10 cellular contexts compared by ENCODE assay signal in the genomic region with DNA sequence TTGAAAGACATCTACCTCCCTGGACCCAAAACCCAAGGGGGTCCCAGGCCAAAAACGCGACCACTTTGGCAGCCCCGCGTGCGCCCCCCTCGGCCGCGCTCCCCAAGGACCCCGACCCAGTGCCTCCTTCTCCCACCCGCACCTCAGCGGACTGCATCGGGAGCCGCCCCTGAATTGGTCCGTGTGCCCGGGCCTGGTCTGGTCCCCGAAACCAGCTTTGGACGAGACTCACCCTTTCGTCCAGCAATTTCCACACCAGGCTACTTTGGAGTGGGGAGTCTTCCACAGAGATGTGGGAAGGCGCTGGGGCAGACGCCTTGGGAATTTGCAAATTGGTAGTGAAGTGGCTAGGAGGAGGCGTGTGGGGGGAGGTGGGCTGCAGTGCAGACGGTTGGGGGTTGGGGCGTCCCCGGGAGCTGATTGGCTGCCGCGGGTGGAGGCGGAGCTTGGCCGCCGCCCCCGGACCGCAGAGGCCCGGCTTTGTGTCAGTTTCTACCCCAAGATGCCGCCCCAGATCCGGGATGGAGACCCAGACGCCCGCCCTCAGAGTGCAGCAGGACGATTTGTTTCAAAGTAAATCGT. TPM values are rescaled to one million over a fixed set of nuclear protein-coding genes. Genes with fewer than 3 reads are reported as not detected.
DNase-seq lines count a peak whose midpoint lies in the region; ATAC-seq and TF ChIP-seq lines count a peak whose summit lies in the region.
"Had no signal": no experiment of that assay in that cellular context is flagged by ENCODE, and none has a peak within 500 bp of the region (broad histone marks: within the 10 kb centered on the region; RNA-seq: fewer than 3 reads in every experiment).

No MANE protein-coding gene starts in this region.

- H3K4me1 Mint-ChIP-seq in activated CD4-positive, alpha-beta T cell treated with anti-CD3 and anti-CD28 coated beads, Interleukin-2, amount 10 ng/mL, durations not matched to agents 7 days and 5 days: peaks cover 16% of the 10 kb centered on the region
- peaks cover 24% of the 10 kb centered on the region for H3K4me1 Mint-ChIP-seq in dendritic cell treated with granulocyte-macrophage colony-stimulating factor and Interleukin-4, amounts not matched to agents 40 ng/mL and 50 ng/mL, for 4 days (ENCODE audit: low read depth)
- peaks cover 31% of the 10 kb centered on the region for H3K4me1 Mint-ChIP-seq in stimulated activated naive CD8-positive, alpha-beta T cell treated with anti-CD3 and anti-CD28 coated beads, Interleukin-15, amount 100 ng/mL, for 72 hours

- no peaks in the 10 kb centered on the region for H3K9me3 ChIP-seq in left lung

- peaks cover 37% of the 10 kb centered on the region for H3K27me3 Mint-ChIP-seq in activated CD4-positive, alpha-beta T cell treated with anti-CD3 and anti-CD28 coated beads, Interleukin-2, amount 10 ng/mL, durations not matched to agents 7 days and 5 days
- peaks cover 48% of the 10 kb centered on the region for H3K27me3 Mint-ChIP-seq in dendritic cell treated with granulocyte-macrophage colony-stimulating factor and Interleukin-4, amounts not matched to agents 40 ng/mL and 50 ng/mL, for 4 days
- peaks cover 69% of the 10 kb centered on the region for H3K27me3 Mint-ChIP-seq in stimulated activated naive CD8-positive, alpha-beta T cell treated with anti-CD3 and anti-CD28 coated beads, Interleukin-15, amount 100 ng/mL, for 72 hours

- CTCF ChIA-PET in activated CD4-positive, alpha-beta T cell treated with anti-CD3 and anti-CD28 coated beads, Interleukin-2, amount 10 ng/mL, durations not matched to agents 7 days and 5 days (lab: Charles Lee): no interaction called here

- peak overlapping the region; percentile 32 for H3K4me3 Mint-ChIP-seq in activated CD4-positive, alpha-beta T cell treated with anti-CD3 and anti-CD28 coated beads, Interleukin-2, amount 10 ng/mL, durations not matched to agents 7 days and 5 days
- peak overlapping the region; percentile 19 for H3K4me3 Mint-ChIP-seq in dendritic cell treated with granulocyte-macrophage colony-stimulating factor and Interleukin-4, amounts not matched to agents 40 ng/mL and 50 ng/mL, for 4 days
- peak overlapping the region; percentile 62 to 64 for H3K4me3 Mint-ChIP-seq in stimulated activated naive CD8-positive, alpha-beta T cell treated with anti-CD3 and anti-CD28 coated beads, Interleukin-15, amount 100 ng/mL, for 72 hours
- H3K4me3 Mint-ChIP-seq: CD4-positive, alpha-beta T cell; central memory CD8-positive, alpha-beta T cell had no signal

- intact Hi-C loops in dendritic cell treated with granulocyte-macrophage colony-stimulating factor and Interleukin-4, amounts not matched to agents 40 ng/mL and 50 ng/mL, for 4 days (cut with micrococcal nuclease): no loop called here
- intact Hi-C loops in left lung (cut with DNase I): no loop called here

- H3K4me1 ChIP-seq in left lung: peaks cover 0 to 4% of the 10 kb centered on the region in 2 donors

- peaks cover 0 to 36% of the 10 kb centered on the region in 2 donors for H3K27me3 ChIP-seq in left lung

- no peaks in the 10 kb centered on the region for H3K36me3 ChIP-seq in left lung

- peaks cover 8% of the 10 kb centered on the region for H3K36me3 Mint-ChIP-seq in activated CD4-positive, alpha-beta T cell treated with anti-CD3 and anti-CD28 coated beads, Interleukin-2, amount 10 ng/mL, durations not matched to agents 7 days and 5 days (ENCODE audit: low read depth)
- H3K36me3 Mint-ChIP-seq in dendritic cell treated with granulocyte-macrophage colony-stimulating factor and Interleukin-4, amounts not matched to agents 40 ng/mL and 50 ng/mL, for 4 days (ENCODE audit: low read depth): no peaks in the 10 kb centered on the region

- peaks cover 6% of the 10 kb centered on the region for H3K9me3 Mint-ChIP-seq in activated CD4-positive, alpha-beta T cell treated with anti-CD3 and anti-CD28 coated beads, Interleukin-2, amount 10 ng/mL, durations not matched to agents 7 days and 5 days
- H3K9me3 Mint-ChIP-seq in dendritic cell treated with granulocyte-macrophage colony-stimulating factor and Interleukin-4, amounts not matched to agents 40 ng/mL and 50 ng/mL, for 4 days: no peaks in the 10 kb centered on the region
- H3K9me3 Mint-ChIP-seq in stimulated activated naive CD8-positive, alpha-beta T cell treated with anti-CD3 and anti-CD28 coated beads, Interleukin-15, amount 100 ng/mL, for 72 hours: peaks cover 11% of the 10 kb centered on the region in 2 donors
- H3K9me3 Mint-ChIP-seq: CD4-positive, alpha-beta T cell; central memory CD8-positive, alpha-beta T cell had no signal

- no peak for DNase-seq in activated CD4-positive, alpha-beta T cell treated with anti-CD3 and anti-CD28 coated beads, Interleukin-2, amount 10 ng/mL, durations not matched to agents 7 days and 5 days
- DNase-seq in activated CD4-positive, alpha-beta T cell treated with anti-CD3 and anti-CD28 coated beads, Interleukin-2, amount 50 U/mL, for 4 hours: no peak
- peak; percentile 32 for DNase-seq in NCI-H510A treated with DMSO at 0.1 percent for 48 hours (lab: John Stamatoyannopoulos, UW)
- peak; percentile 64 to 66 for DNase-seq in left lung
- peak in 1 of 2 donors; percentile 28 for DNase-seq in stimulated activated naive CD8-positive, alpha-beta T cell treated with anti-CD3 and anti-CD28 coated beads, Interleukin-15, amount 100 ng/mL, for 72 hours
- no peak for DNase-seq in effector CD8-positive, alpha-beta T cell (lab: John Stamatoyannopoulos, UW)

- H3K27ac ChIP-seq in left lung: no peak overlapping the region

- TF ChIP-seq CTCF in left lung (IDR thresholded peaks at IDR 0.05): no peak

- no peak overlapping the region for H3K27ac Mint-ChIP-seq in activated CD4-positive, alpha-beta T cell treated with anti-CD3 and anti-CD28 coated beads, Interleukin-2, amount 10 ng/mL, durations not matched to agents 7 days and 5 days
- H3K27ac Mint-ChIP-seq in dendritic cell treated with granulocyte-macrophage colony-stimulating factor and Interleukin-4, amounts not matched to agents 40 ng/mL and 50 ng/mL, for 4 days: peak overlapping the region; percentile 7
- no peak overlapping the region for H3K27ac Mint-ChIP-seq in stimulated activated naive CD8-positive, alpha-beta T cell treated with anti-CD3 and anti-CD28 coated beads, Interleukin-15, amount 100 ng/mL, for 72 hours
- H3K27ac Mint-ChIP-seq: CD4-positive, alpha-beta T cell had no signal

- POLR2A ChIA-PET in activated CD4-positive, alpha-beta T cell treated with anti-CD3 and anti-CD28 coated beads, Interleukin-2, amount 10 ng/mL, durations not matched to agents 7 days and 5 days (lab: Charles Lee): no interaction called here

- H3K4me3 ChIP-seq in left lung: peak overlapping the region; percentile 28 to 31

- peak; percentile 87 for ATAC-seq in HG02642 (IDR thresholded peaks at IDR 0.05; ENCODE audit: poor library complexity, unreplicated experiment)
- peak; percentile 66 for ATAC-seq in left lung
- ATAC-seq in stimulated activated naive CD8-positive, alpha-beta T cell treated with anti-CD3 and anti-CD28 coated beads, Interleukin-15, amount 100 ng/mL, for 72 hours: peak; percentile 66

RNA-seq across cellular contexts. Expression of a gene that starts 16.9 kb away (rescaled TPM):
- total RNA-seq in activated CD4-positive, alpha-beta T cell treated with anti-CD3 and anti-CD28 coated beads, Interleukin-2, amount 10 ng/mL, durations not matched to agents 7 days and 5 days: 10 to 100 TPM; 14.6 to 15.5 TPM
- 10 to 100 TPM; 39.4 to 49.3 TPM for total RNA-seq in left lung

RNA-seq across cellular contexts. Expression of a gene that starts 50.0 kb away (rescaled TPM):
- total RNA-seq in activated CD4-positive, alpha-beta T cell treated with anti-CD3 and anti-CD28 coated beads, Interleukin-2, amount 10 ng/mL, durations not matched to agents 7 days and 5 days: not detected
- not detected for total RNA-seq in left lung
- total RNA-seq: CD4-positive, alpha-beta T cell had no signal

Comparison
In these comparisons a context has a peak if more than half of its experiments do, and no peak if none do; other contexts are left out.
1. DNase-seq: peak in NCI-H510A treated with DMSO at 0.1 percent for 48 hours (single experiment) and left lung (2 of 2); none in activated CD4-positive, alpha-beta T cell treated with anti-CD3 and anti-CD28 coated beads, Interleukin-2, amount 10 ng/mL, durations not matched to agents 7 days and 5 days (single experiment), activated CD4-positive, alpha-beta T cell treated with anti-CD3 and anti-CD28 coated beads, Interleukin-2, amount 50 U/mL, for 4 hours (0 of 2) and effector CD8-positive, alpha-beta T cell (single experiment).
2. Peak in every context shown above with its lines, with median percentiles within 50 percentile points of each other: H3K4me3 Mint-ChIP-seq and ATAC-seq.